Comparison of ENCODE assay signal across 19 cellular contexts in genomic region chr20:48711044-48711428, GRCh38.
DNase-seq lines count a peak whose midpoint lies in the region; TF ChIP-seq lines count a peak whose summit lies in the region.
"Had no signal": no experiment of that assay in that cellular context is flagged by ENCODE, and none has a peak within 500 bp of the region (broad histone marks: within the 10 kb centered on the region; RNA-seq: fewer than 3 reads in every experiment).

No MANE protein-coding gene starts in this region.

- peak overlapping the region; percentile 45 to 62 for H3K27ac ChIP-seq in coronary artery
- H3K27ac ChIP-seq in neural progenitor cell: no peak overlapping the region
- peak overlapping the region; percentile 8 to 78 for H3K27ac ChIP-seq in tibial artery
- H3K27ac ChIP-seq: 22Rv1 had no signal

- no peaks in the 10 kb centered on the region for H3K9me3 ChIP-seq in neural progenitor cell (ENCODE audit: low read depth)
- no peaks in the 10 kb centered on the region for H3K9me3 ChIP-seq in tibial artery
- H3K9me3 ChIP-seq: BE2C, MG63 had no signal

- H3K36me3 ChIP-seq in neural progenitor cell (no peaks in the 10 kb centered on the region), tibial artery (no peaks in the 10 kb centered on the region)
- H3K36me3 ChIP-seq: BE2C, MG63 had no signal

- H3K4me3 ChIP-seq in coronary artery: no peak overlapping the region
- no peak overlapping the region for H3K4me3 ChIP-seq in neural progenitor cell
- no peak overlapping the region for H3K4me3 ChIP-seq in tibial artery
- H3K4me3 ChIP-seq: MG63 had no signal

- intact Hi-C loops in tibial artery (cut with DNase I; ENCODE audit: low total_unique reads): no loop called here

- no peaks in the 10 kb centered on the region for H3K79me2 ChIP-seq in neural progenitor cell (ENCODE audit: low read depth)

- no peaks in the 10 kb centered on the region for H4K20me1 ChIP-seq in neural progenitor cell (ENCODE audit: low read depth)

- H3K9me3 Mint-ChIP-seq in activated CD4-positive, alpha-beta T cell treated with anti-CD3 and anti-CD28 coated beads, Interleukin-2, amount 10 ng/mL, durations not matched to agents 7 days and 5 days: no peaks in the 10 kb centered on the region
- no peaks in the 10 kb centered on the region for H3K9me3 Mint-ChIP-seq in neural progenitor cell
- no peaks in the 10 kb centered on the region for H3K9me3 Mint-ChIP-seq in T-helper 2 cell treated with Interferon-gamma antibody and Interleukin-4, amounts not matched to agents 5 μg/mL and 100 μg/mL, for 36 hours
- H3K9me3 Mint-ChIP-seq in activated T-cell treated with anti-CD3 and anti-CD28 coated beads, Interleukin-2, amount 50 U/mL, for 24 hours: no peaks in the 10 kb centered on the region

- no peaks in the 10 kb centered on the region for H3K27me3 Mint-ChIP-seq in activated CD4-positive, alpha-beta T cell treated with anti-CD3 and anti-CD28 coated beads, Interleukin-2, amount 10 ng/mL, durations not matched to agents 7 days and 5 days
- no peaks in the 10 kb centered on the region for H3K27me3 Mint-ChIP-seq in neural progenitor cell (ENCODE audit: insufficient read depth, low read depth)
- H3K27me3 Mint-ChIP-seq in T-helper 2 cell treated with Interferon-gamma antibody and Interleukin-4, amounts not matched to agents 5 μg/mL and 100 μg/mL, for 36 hours (ENCODE audit: low read depth): no peaks in the 10 kb centered on the region
- no peaks in the 10 kb centered on the region for H3K27me3 Mint-ChIP-seq in activated T-cell treated with anti-CD3 and anti-CD28 coated beads, Interleukin-2, amount 50 U/mL, for 24 hours
- H3K27me3 Mint-ChIP-seq: CD4-positive, alpha-beta memory T cell had no signal

- no peak overlapping the region for H2AFZ ChIP-seq in neural progenitor cell (replicated peaks)

- no peaks in the 10 kb centered on the region for H3F3A ChIP-seq in neural progenitor cell (ENCODE audit: low read depth)

- peak overlapping the region; percentile 55 for H3K27ac Mint-ChIP-seq in activated CD4-positive, alpha-beta T cell treated with anti-CD3 and anti-CD28 coated beads, Interleukin-2, amount 10 ng/mL, durations not matched to agents 7 days and 5 days
- peak overlapping the region; percentile 78 for H3K27ac Mint-ChIP-seq in neural progenitor cell
- H3K27ac Mint-ChIP-seq in T-helper 2 cell treated with Interferon-gamma antibody and Interleukin-4, amounts not matched to agents 5 μg/mL and 100 μg/mL, for 36 hours: no peak overlapping the region
- H3K27ac Mint-ChIP-seq in activated T-cell treated with anti-CD3 and anti-CD28 coated beads, Interleukin-2, amount 50 U/mL, for 24 hours: no peak overlapping the region

- no peak overlapping the region for H3K4me2 ChIP-seq in neural progenitor cell

- no peak overlapping the region for H3K4me3 Mint-ChIP-seq in activated CD4-positive, alpha-beta T cell treated with anti-CD3 and anti-CD28 coated beads, Interleukin-2, amount 10 ng/mL, durations not matched to agents 7 days and 5 days
- no peak overlapping the region for H3K4me3 Mint-ChIP-seq in neural progenitor cell
- H3K4me3 Mint-ChIP-seq in T-helper 2 cell treated with Interferon-gamma antibody and Interleukin-4, amounts not matched to agents 5 μg/mL and 100 μg/mL, for 36 hours: no peak overlapping the region
- H3K4me3 Mint-ChIP-seq in activated T-cell treated with anti-CD3 and anti-CD28 coated beads, Interleukin-2, amount 50 U/mL, for 24 hours: no peak overlapping the region

- H3K9ac ChIP-seq in neural progenitor cell: no peak overlapping the region

- H3K36me3 Mint-ChIP-seq in activated CD4-positive, alpha-beta T cell treated with anti-CD3 and anti-CD28 coated beads, Interleukin-2, amount 10 ng/mL, durations not matched to agents 7 days and 5 days (ENCODE audit: low read depth): peaks cover 65% of the 10 kb centered on the region
- peaks cover 10% of the 10 kb centered on the region for H3K36me3 Mint-ChIP-seq in neural progenitor cell
- H3K36me3 Mint-ChIP-seq in T-helper 2 cell treated with Interferon-gamma antibody and Interleukin-4, amounts not matched to agents 5 μg/mL and 100 μg/mL, for 36 hours (ENCODE audit: low read depth): peaks cover 31% of the 10 kb centered on the region
- H3K36me3 Mint-ChIP-seq in activated T-cell treated with anti-CD3 and anti-CD28 coated beads, Interleukin-2, amount 50 U/mL, for 24 hours (ENCODE audit: low read depth): peaks cover 51% of the 10 kb centered on the region

- no peak for DNase-seq in activated CD4-positive, alpha-beta T cell treated with anti-CD3 and anti-CD28 coated beads, Interleukin-2, amount 10 ng/mL, durations not matched to agents 7 days and 5 days
- no peak for DNase-seq in activated CD4-positive, alpha-beta T cell treated with anti-CD3 and anti-CD28 coated beads for 1 hour
- DNase-seq in coronary artery (ENCODE audit: low spot score) (no peak), neural progenitor cell (ENCODE audit: low spot score) (no peak), tibial artery (peak in 1 of 2 donors; percentile 52), kidney glomerular epithelial cell (lab: John Stamatoyannopoulos, UW) (no peak)
- no peak for DNase-seq in T-helper 2 cell treated with Interferon-gamma antibody and Interleukin-4, amounts not matched to agents 5 μg/mL and 100 μg/mL, for 36 hours (ENCODE audit: low spot score)
- no peak for DNase-seq in activated T-cell treated with anti-CD3 and anti-CD28 coated beads, Interleukin-2, amount 50 U/mL, for 24 hours
- DNase-seq: BE2C; Calu3; CD4-positive, alpha-beta memory T cell; DMS53; Karpas-422; MG63; NCI-H1092; NCI-H2107; NCI-H226; NCI-H526 treated with DMSO at 0.1 percent for 48 hours had no signal

- H3K27me3 ChIP-seq in neural progenitor cell (no peaks in the 10 kb centered on the region), tibial artery (no peaks in the 10 kb centered on the region)
- H3K27me3 ChIP-seq: BE2C, MG63 had no signal

- no peak for TF ChIP-seq CTCF in coronary artery (IDR thresholded peaks at IDR 0.05)
- no peak for TF ChIP-seq CTCF in neural progenitor cell (IDR thresholded peaks at IDR 0.05)
- no peak for TF ChIP-seq CTCF in tibial artery (IDR thresholded peaks at IDR 0.05)

- CTCF ChIA-PET in activated CD4-positive, alpha-beta T cell treated with anti-CD3 and anti-CD28 coated beads, Interleukin-2, amount 10 ng/mL, durations not matched to agents 7 days and 5 days (lab: Charles Lee): interaction anchor here (1.8 kb wide), 1 partner anchor 14 kb away, joined by 5 read pairs; no protein-coding TSS in a partner anchor

- peaks cover 61% of the 10 kb centered on the region for H3K4me1 Mint-ChIP-seq in activated CD4-positive, alpha-beta T cell treated with anti-CD3 and anti-CD28 coated beads, Interleukin-2, amount 10 ng/mL, durations not matched to agents 7 days and 5 days
- peaks cover 3% of the 10 kb centered on the region for H3K4me1 Mint-ChIP-seq in neural progenitor cell
- H3K4me1 Mint-ChIP-seq in T-helper 2 cell treated with Interferon-gamma antibody and Interleukin-4, amounts not matched to agents 5 μg/mL and 100 μg/mL, for 36 hours (ENCODE audit: low read depth): peaks cover 41% of the 10 kb centered on the region
- peaks cover 62% of the 10 kb centered on the region for H3K4me1 Mint-ChIP-seq in activated T-cell treated with anti-CD3 and anti-CD28 coated beads, Interleukin-2, amount 50 U/mL, for 24 hours (ENCODE audit: low read depth)

- POLR2A ChIA-PET in activated CD4-positive, alpha-beta T cell treated with anti-CD3 and anti-CD28 coated beads, Interleukin-2, amount 10 ng/mL, durations not matched to agents 7 days and 5 days (lab: Charles Lee): no interaction called here

- H3K4me1 ChIP-seq in neural progenitor cell (no peaks in the 10 kb centered on the region), tibial artery (peaks cover 0 to 56% (median 37%) of the 10 kb centered on the region in 4 donors)
- H3K4me1 ChIP-seq: BE2C had no signal

Comparison
In these comparisons a context has a peak if more than half of its experiments do, and no peak if none do; other contexts are left out.
1. H3K27ac Mint-ChIP-seq: peak in activated CD4-positive, alpha-beta T cell treated with anti-CD3 and anti-CD28 coated beads, Interleukin-2, amount 10 ng/mL, durations not matched to agents 7 days and 5 days (single experiment) and neural progenitor cell (single experiment); none in T-helper 2 cell treated with Interferon-gamma antibody and Interleukin-4, amounts not matched to agents 5 μg/mL and 100 μg/mL, for 36 hours (single experiment) and activated T-cell treated with anti-CD3 and anti-CD28 coated beads, Interleukin-2, amount 50 U/mL, for 24 hours (single experiment).